ENCODE assay signal across 9 cellular contexts in the genomic region with DNA sequence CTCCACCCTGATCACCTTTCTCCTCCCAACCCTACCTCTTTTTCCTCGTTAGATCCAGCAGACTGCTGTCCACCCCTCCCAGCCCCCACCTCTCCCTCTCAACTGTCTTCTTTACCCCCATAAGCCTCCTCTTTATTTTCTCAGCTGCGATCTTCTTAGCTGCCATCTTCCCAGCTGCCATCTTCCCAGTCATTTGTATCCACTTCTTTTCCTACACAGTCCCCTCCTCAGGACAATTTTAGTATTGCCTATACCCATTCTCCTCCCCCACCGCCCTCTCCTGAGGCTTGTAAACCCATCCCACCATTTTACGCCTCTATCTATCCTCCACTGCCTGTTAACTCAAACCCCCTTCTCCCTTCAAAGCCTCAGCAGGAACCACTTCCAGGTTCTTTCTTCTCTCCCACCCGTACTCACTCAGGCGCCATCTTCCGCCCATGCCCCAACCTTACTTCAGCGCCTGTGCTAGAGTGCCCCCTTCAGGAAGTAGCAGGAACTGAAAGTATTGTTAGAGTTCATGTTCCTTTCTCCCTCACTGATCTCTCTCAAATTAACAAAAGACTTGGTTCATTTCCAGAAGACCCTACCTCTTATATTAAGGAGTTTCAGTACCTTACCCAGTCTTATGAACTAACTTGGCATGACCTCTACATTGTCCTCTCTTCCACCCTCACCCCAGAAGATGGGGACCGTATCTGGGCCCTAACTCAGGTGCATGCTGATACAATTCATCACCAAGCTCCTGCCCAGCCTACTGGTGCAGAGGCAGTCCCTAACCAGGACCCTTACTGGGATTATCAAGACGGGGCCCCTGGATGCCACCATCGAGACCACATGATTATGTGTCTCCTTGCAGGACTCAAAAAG.
DNase-seq lines count a peak whose midpoint lies in the region; FAIRE-seq and TF ChIP-seq lines count a peak whose summit lies in the region.
"Had no signal": no experiment of that assay in that cellular context is flagged by ENCODE, and none has a peak within 500 bp of the region (broad histone marks: within the 10 kb centered on the region; RNA-seq: fewer than 3 reads in every experiment).

No MANE protein-coding gene starts in this region.

- H3K36me3 ChIP-seq in Loucy (ENCODE audit: insufficient read depth, low read length) (no peaks in the 10 kb centered on the region), bronchial epithelial cell (ENCODE audit: control insufficient read depth, insufficient read depth, low read length) (no peaks in the 10 kb centered on the region), mesenchymal stem cell (ENCODE audit: control insufficient read depth in 1 of 2, insufficient read depth in 2 of 2, low read depth in 1 of 2, low read length in 2 of 2) (peaks cover 0 to 3% of the 10 kb centered on the region in 2 experiments)

- no peaks in the 10 kb centered on the region for H4K20me1 ChIP-seq in Loucy (ENCODE audit: insufficient read depth, low read length, poor library complexity, severe bottlenecking)

- H3K4ac ChIP-seq in mesenchymal stem cell (ENCODE audit: low read depth in 1 of 2, low read length in 2 of 2) = no peak overlapping the region

- H3K27me3 ChIP-seq in Loucy (ENCODE audit: insufficient read depth, low read length, poor library complexity, severe bottlenecking) (no peaks in the 10 kb centered on the region), bronchial epithelial cell (ENCODE audit: control insufficient read depth, insufficient read depth, low read length) (no peaks in the 10 kb centered on the region), mesenchymal stem cell (ENCODE audit: control insufficient read depth in 1 of 2, insufficient read depth in 1 of 2, low read length in 2 of 2) (peaks cover 0 to 6% of the 10 kb centered on the region in 2 experiments)

- TF ChIP-seq CTCF in Loucy (conservative IDR thresholded peaks at IDR 0.05; ENCODE audit: low read length) (peak; percentile 70), bronchial epithelial cell (IDR thresholded peaks at IDR 0.05; ENCODE audit: insufficient read depth, low read length, severe bottlenecking) (peak; percentile 73), retinal pigment epithelial cell (conservative IDR thresholded peaks at IDR 0.05; ENCODE audit: low read depth, low read length) (peak; percentile 46)

- DNase-seq in activated CD4-positive, alpha-beta T cell treated with anti-CD3 and anti-CD28 coated beads for 48 hours = peak; percentile 46
- DNase-seq in activated CD4-positive, alpha-beta T cell treated with anti-CD3 and anti-CD28 coated beads, Interleukin-2, amount 50 U/mL, for 4 hours = no peak
- DNase-seq in bronchial epithelial cell (ENCODE audit: low read depth) (peak; percentile 32), retinal pigment epithelial cell (ENCODE audit: low read depth) (no peak), mesenchymal stem cell (no peak)
- DNase-seq in stimulated activated naive CD4-positive, alpha-beta T cell treated with Interleukin-2 at 50 U/mL for 16 hours (lab: John Stamatoyannopoulos, UW) = no peak
- no peak for DNase-seq in central memory CD4-positive, alpha-beta T cell
- DNase-seq: naive B cell had no signal

- H3K14ac ChIP-seq in mesenchymal stem cell (ENCODE audit: low read length in 2 of 2) = no peak overlapping the region

- no peak overlapping the region for H3K18ac ChIP-seq in mesenchymal stem cell (ENCODE audit: low read depth in 1 of 2, low read length in 2 of 2)

- no peak overlapping the region for H4K91ac ChIP-seq in mesenchymal stem cell (ENCODE audit: low read length)

- H3K4me1 ChIP-seq in Loucy (ENCODE audit: insufficient read depth, low read length, poor library complexity, severe bottlenecking) (no peaks in the 10 kb centered on the region), mesenchymal stem cell (ENCODE audit: control insufficient read depth, insufficient read depth, low read depth, low read length) (no peaks in the 10 kb centered on the region)

- H2AK5ac ChIP-seq in mesenchymal stem cell (ENCODE audit: low read length, severe bottlenecking) = no peak overlapping the region

- H2BK15ac ChIP-seq in mesenchymal stem cell (ENCODE audit: low read depth, poor library complexity, severe bottlenecking) = no peak overlapping the region

- no peak overlapping the region for H3K27ac ChIP-seq in mesenchymal stem cell (ENCODE audit: low read length, poor library complexity, severe bottlenecking)

- H3K4me3 ChIP-seq in Loucy (ENCODE audit: low read length, poor library complexity, severe bottlenecking) (no peak overlapping the region), bronchial epithelial cell (ENCODE audit: low read depth, low read length) (no peak overlapping the region), retinal pigment epithelial cell (ENCODE audit: low read length) (no peak overlapping the region), mesenchymal stem cell (ENCODE audit: insufficient read depth in 1 of 2, low read depth in 1 of 2, low read length in 2 of 2) (no peak overlapping the region)

- no peak overlapping the region for H2BK12ac ChIP-seq in mesenchymal stem cell (ENCODE audit: low read length in 2 of 2)

- WGBS in mesenchymal stem cell = 66% methylated on average over 11 of the region's 11 CpGs

- H2BK5ac ChIP-seq in mesenchymal stem cell (ENCODE audit: low read depth, low read length, poor library complexity, severe bottlenecking) = no peak overlapping the region

- H3K9me2 ChIP-seq in Loucy (replicated peaks; ENCODE audit: low read depth, low read length) = no peaks in the 10 kb centered on the region

- FAIRE-seq in bronchial epithelial cell (lab: Jason Lieb, UNC) = no peak

- H3K9ac ChIP-seq in Loucy (ENCODE audit: low read depth, low read length, poor library complexity, severe bottlenecking) = no peak overlapping the region
- H3K9ac ChIP-seq in mesenchymal stem cell (ENCODE audit: low read length) = no peak overlapping the region

- H3K79me1 ChIP-seq in mesenchymal stem cell (replicated peaks; ENCODE audit: low read length, poor library complexity, severe bottlenecking) = no peaks in the 10 kb centered on the region

- H3K79me2 ChIP-seq in Loucy (ENCODE audit: insufficient read depth, low read length) = no peaks in the 10 kb centered on the region

- no peak overlapping the region for H2AFZ ChIP-seq in Loucy (ENCODE audit: low read length)
- H2AFZ ChIP-seq in mesenchymal stem cell (ENCODE audit: low read depth, low read length) = no peak overlapping the region

- H2BK120ac ChIP-seq in mesenchymal stem cell (ENCODE audit: low read depth, low read length) = no peak overlapping the region

- no peak overlapping the region for H3K4me2 ChIP-seq in Loucy (ENCODE audit: low read depth, low read length, poor library complexity, severe bottlenecking)
- H3K4me2 ChIP-seq in mesenchymal stem cell (ENCODE audit: low read length, poor library complexity, severe bottlenecking) = no peak overlapping the region

- H4K8ac ChIP-seq in mesenchymal stem cell (ENCODE audit: low read length) = no peak overlapping the region

- H3K23ac ChIP-seq in mesenchymal stem cell (ENCODE audit: low read length in 2 of 2) = no peak overlapping the region

- no peaks in the 10 kb centered on the region for H3F3A ChIP-seq in Loucy (ENCODE audit: low read depth)

- H3K9me3 ChIP-seq in Loucy (ENCODE audit: insufficient read depth, low read depth, low read length) (peaks cover 17% of the 10 kb centered on the region; the same call in 1 of the 2 replicates), mesenchymal stem cell (ENCODE audit: control insufficient read depth, low read length) (peaks cover 11% of the 10 kb centered on the region)

Comparison
In these comparisons a context has a peak if more than half of its experiments do, and no peak if none do; other contexts are left out.
1. DNase-seq: peak in activated CD4-positive, alpha-beta T cell treated with anti-CD3 and anti-CD28 coated beads for 48 hours (single experiment) and bronchial epithelial cell (single experiment); none in activated CD4-positive, alpha-beta T cell treated with anti-CD3 and anti-CD28 coated beads, Interleukin-2, amount 50 U/mL, for 4 hours (0 of 2), retinal pigment epithelial cell (single experiment), stimulated activated naive CD4-positive, alpha-beta T cell treated with Interleukin-2 at 50 U/mL for 16 hours (single experiment), central memory CD4-positive, alpha-beta T cell (single experiment) and mesenchymal stem cell (single experiment).
2. Peak in every context shown above with its lines, with median percentiles within 50 percentile points of each other: CTCF ChIP-seq.